22 cellular contexts compared by ENCODE assay signal in the genomic region with DNA sequence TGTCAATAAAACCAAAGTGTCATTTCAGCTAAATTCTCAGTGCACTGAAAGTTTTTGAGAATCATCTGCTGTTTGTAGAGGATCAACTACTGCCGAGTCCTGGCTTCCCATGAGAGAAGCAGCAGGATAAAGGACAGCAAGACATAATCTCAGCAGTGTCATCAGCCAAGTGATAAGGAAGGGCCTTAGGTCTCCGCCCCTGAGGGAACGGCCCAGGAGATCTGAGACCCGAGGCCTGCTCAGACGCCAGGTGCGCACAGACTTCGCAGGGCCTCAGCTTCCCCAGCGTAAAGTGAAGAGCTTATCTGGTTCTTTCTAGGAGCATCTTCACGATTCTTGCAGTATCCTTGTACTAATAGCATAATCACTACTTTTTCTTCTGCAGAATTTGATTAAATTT. TPM values are rescaled to one million over a fixed set of nuclear protein-coding genes. Genes with fewer than 3 reads are reported as not detected.
DNase-seq lines count a peak whose midpoint lies in the region; FAIRE-seq and TF ChIP-seq lines count a peak whose summit lies in the region.
"Had no signal": no experiment of that assay in that cellular context is flagged by ENCODE, and none has a peak within 500 bp of the region (broad histone marks: within the 10 kb centered on the region; RNA-seq: fewer than 3 reads in every experiment).

No MANE protein-coding gene starts in this region.

- H3K27ac ChIP-seq in breast epithelium (no peak overlapping the region), mammary epithelial cell (ENCODE audit: insufficient read depth, low read depth, low read length) (no peak overlapping the region), kidney (ENCODE audit: low read depth in 2 of 2, low read length in 2 of 2) (no peak overlapping the region)
- H3K27ac ChIP-seq: body of pancreas, epithelial cell of prostate, SK-N-MC had no signal

- TF ChIP-seq POLR2A in breast epithelium (IDR thresholded peaks at IDR 0.05) = no peak

- H3K9ac ChIP-seq in mammary epithelial cell (ENCODE audit: insufficient read depth, low read length) = no peak overlapping the region
- no peak overlapping the region for H3K9ac ChIP-seq in kidney (ENCODE audit: low read length in 2 of 2)

- DNase-seq in breast epithelium (ENCODE audit: low spot score in 2 of 2) (no peak), mammary epithelial cell (no peak), kidney (peak; percentile 39), type B pancreatic cell (ENCODE audit: extremely low spot score, unreplicated experiment) (no peak), NCI-H446 treated with DMSO at 0.1 percent for 48 hours (lab: John Stamatoyannopoulos, UW) (no peak), GOT3 (lab: John Stamatoyannopoulos, UW) (no peak), superior temporal gyrus (ENCODE audit: extremely low spot score) (no peak)
- DNase-seq: 8988T, body of pancreas, dermis blood vessel endothelial cell, H7, immature natural killer cell, MG63 had no signal

- peak overlapping the region in 2 of 3 donors; percentile 8 to 94 for H3K4me3 ChIP-seq in breast epithelium
- no peak overlapping the region for H3K4me3 ChIP-seq in mammary epithelial cell (replicated peaks in 1 of 3; ENCODE audit: insufficient read depth in 1 of 3, low read depth in 2 of 3, low read length in 3 of 3)
- no peak overlapping the region for H3K4me3 ChIP-seq in kidney (ENCODE audit: low read length in 2 of 2)
- H3K4me3 ChIP-seq: body of pancreas, MG63, SK-N-MC had no signal

- WGBS in mammary epithelial cell (ENCODE audit: low coverage, missing lambda C conversion rate) = 90% methylated on average over 9 of the region's 9 CpGs

- H3K27me3 ChIP-seq in breast epithelium (peaks cover 0 to 3% of the 10 kb centered on the region in 2 donors), mammary epithelial cell (ENCODE audit: insufficient read depth, low read length) (peaks cover 26% of the 10 kb centered on the region)
- H3K27me3 ChIP-seq: body of pancreas had no signal

- in situ Hi-C loops in mammary epithelial cell (cut with MboI; ENCODE audit: low sequenced_read_pairs in 2 of 2) = no loop called here

- H3K4me1 Mint-ChIP-seq in brain (peaks cover 34% of the 10 kb centered on the region), type B pancreatic cell (ENCODE audit: unreplicated experiment) (peaks cover 6% of the 10 kb centered on the region)

- H3K36me3 Mint-ChIP-seq in brain = no peaks in the 10 kb centered on the region
- H3K36me3 Mint-ChIP-seq in type B pancreatic cell = no peaks in the 10 kb centered on the region
- H3K36me3 Mint-ChIP-seq: activated naive CD4-positive, alpha-beta T cell treated with anti-CD3 and anti-CD28 coated beads, Interleukin-2, amount 50 U/mL, for 72 hours; immature natural killer cell had no signal

- CTCF ChIA-PET in mammary epithelial cell (lab: Charles Lee; ENCODE audit: low non-redundant PET) = no interaction called here

- H3K4me2 ChIP-seq in mammary epithelial cell (ENCODE audit: insufficient read depth, low read depth, low read length) = no peak overlapping the region

- peaks cover 0 to 6% of the 10 kb centered on the region in 2 donors for H3K4me1 ChIP-seq in breast epithelium
- peaks cover 12% of the 10 kb centered on the region for H3K4me1 ChIP-seq in mammary epithelial cell (ENCODE audit: insufficient read depth, low read length)
- peaks cover 0 to 6% of the 10 kb centered on the region in 2 donors for H3K4me1 ChIP-seq in kidney (ENCODE audit: control insufficient read depth in 1 of 2, insufficient read depth in 1 of 2, low read depth in 1 of 2, low read length in 2 of 2)

- dilution Hi-C loops in mammary epithelial cell (cut with HindIII; ENCODE audit: low sequenced_read_pairs) = no loop called here

- no peaks in the 10 kb centered on the region for H4K20me1 ChIP-seq in mammary epithelial cell (ENCODE audit: insufficient read depth, low read length)

- H3K9me3 ChIP-seq in breast epithelium (no peaks in the 10 kb centered on the region), mammary epithelial cell (replicated peaks; ENCODE audit: insufficient read depth, low read length) (no peaks in the 10 kb centered on the region), kidney (ENCODE audit: control insufficient read depth in 1 of 2, low read length in 2 of 2) (no peaks in the 10 kb centered on the region)
- H3K9me3 ChIP-seq: body of pancreas, MG63 had no signal

- peak overlapping the region in 2 of 5 experiments; percentile 19 to 43 for H3K27ac Mint-ChIP-seq in brain
- H3K27ac Mint-ChIP-seq in type B pancreatic cell = no peak overlapping the region
- H3K27ac Mint-ChIP-seq: activated naive CD4-positive, alpha-beta T cell treated with anti-CD3 and anti-CD28 coated beads, Interleukin-2, amount 50 U/mL, for 72 hours; activated T-helper 1 cell treated with anti-CD3 and anti-CD28 coated beads, Interleukin-12 subunit alpha, Interleukin-12 subunit beta, Interleukin-2, Interleukin-4 antibody, amounts not matched to agents 30 ng/mL and 10 ng/mL and 1 ng/mL, durations not matched to agents 14 hours and 24 hours and 36 hours; IgD-negative memory B cell; immature natural killer cell; stimulated activated naive CD8-positive, alpha-beta T cell treated with anti-CD3 and anti-CD28 coated beads, Interleukin-15, Interleukin-2, amounts not matched to agents 100 ng/mL and 50 ng/mL, for 24 hours had no signal

- no peaks in the 10 kb centered on the region for H3K36me3 ChIP-seq in breast epithelium
- H3K36me3 ChIP-seq in mammary epithelial cell (ENCODE audit: insufficient read depth, low read length) = no peaks in the 10 kb centered on the region
- H3K36me3 ChIP-seq in kidney (ENCODE audit: control insufficient read depth in 1 of 2, insufficient read depth in 2 of 2, low read length in 2 of 2) = no peaks in the 10 kb centered on the region
- H3K36me3 ChIP-seq: MG63 had no signal

- H3K4me3 Mint-ChIP-seq in brain = peak overlapping the region; percentile 78 to 93 (median 85)
- H3K4me3 Mint-ChIP-seq in type B pancreatic cell = peak overlapping the region; percentile 87
- H3K4me3 Mint-ChIP-seq: activated T-helper 1 cell treated with anti-CD3 and anti-CD28 coated beads, Interleukin-12 subunit alpha, Interleukin-12 subunit beta, Interleukin-2, Interleukin-4 antibody, amounts not matched to agents 30 ng/mL and 10 ng/mL and 1 ng/mL, durations not matched to agents 14 hours and 24 hours and 36 hours; stimulated activated naive CD8-positive, alpha-beta T cell treated with anti-CD3 and anti-CD28 coated beads, Interleukin-15, Interleukin-2, amounts not matched to agents 100 ng/mL and 50 ng/mL, for 24 hours had no signal

- no peak overlapping the region for H2AFZ ChIP-seq in mammary epithelial cell (ENCODE audit: low read depth, low read length)

- intact Hi-C loops in breast epithelium (cut with DNase I; ENCODE audit: low total_unique reads) (no loop called here), mammary epithelial cell (cut with micrococcal nuclease) (no loop called here), kidney (cut with DNase I) (no loop called here)

- no TSS peak for BruUV-seq in mammary epithelial cell (replicated peaks; lab: Mats Ljungman, UMichigan)

- H3K79me2 ChIP-seq in mammary epithelial cell (ENCODE audit: insufficient read depth, low read length) = no peaks in the 10 kb centered on the region

- TF ChIP-seq CTCF in breast epithelium (IDR thresholded peaks at IDR 0.05) (no peak), mammary epithelial cell (conservative IDR thresholded peaks at IDR 0.05 in 1 of 2, IDR thresholded peaks at IDR 0.05 in 1 of 2; ENCODE audit: extremely low read depth in 1 of 2, insufficient read depth in 1 of 2, low read depth in 1 of 2, low read length in 2 of 2) (no peak), brain (conservative IDR thresholded peaks at IDR 0.05) (no peak), kidney (IDR thresholded peaks at IDR 0.05; ENCODE audit: borderline replicate concordance, extremely low read depth, insufficient read depth) (no peak), type B pancreatic cell (conservative IDR thresholded peaks at IDR 0.05) (no peak)

- H3K9me3 Mint-ChIP-seq in brain = peaks cover 0 to 5% (median 0%) of the 10 kb centered on the region in 5 experiments
- no peaks in the 10 kb centered on the region for H3K9me3 Mint-ChIP-seq in type B pancreatic cell
- H3K9me3 Mint-ChIP-seq: activated naive CD4-positive, alpha-beta T cell treated with anti-CD3 and anti-CD28 coated beads, Interleukin-2, amount 50 U/mL, for 72 hours; activated T-helper 1 cell treated with anti-CD3 and anti-CD28 coated beads, Interleukin-12 subunit alpha, Interleukin-12 subunit beta, Interleukin-2, Interleukin-4 antibody, amounts not matched to agents 30 ng/mL and 10 ng/mL and 1 ng/mL, durations not matched to agents 14 hours and 24 hours and 36 hours; IgD-negative memory B cell; stimulated activated naive CD8-positive, alpha-beta T cell treated with anti-CD3 and anti-CD28 coated beads, Interleukin-15, Interleukin-2, amounts not matched to agents 100 ng/mL and 50 ng/mL, for 24 hours had no signal

- H3K27me3 Mint-ChIP-seq in brain (peaks cover 11% of the 10 kb centered on the region), type B pancreatic cell (peaks cover 48% of the 10 kb centered on the region)

- no peak for FAIRE-seq in kidney (lab: Jason Lieb, UNC)
- FAIRE-seq: D721Med, GM18507 had no signal

RNA-seq across cellular contexts. Expression of a gene that starts 2.4 kb away (rescaled TPM):
- 10 to 100 TPM; 27.2 to 60.0 (median 52.5) TPM for total RNA-seq in breast epithelium
- under 1 TPM in 1 of 2 donors, not detected in 1; 0.83 TPM for total RNA-seq in mammary epithelial cell
- polyA plus RNA-seq in mammary epithelial cell = 0.15 TPM
- not detected for polyA minus RNA-seq in mammary epithelial cell
- 3.2 TPM for polyA plus RNA-seq in brain (ENCODE audit: insufficient read depth, low read depth, low replicate concordance)
- total RNA-seq in kidney = 15.9 TPM
- polyA plus RNA-seq in kidney (ENCODE audit: insufficient read depth, low read depth, low replicate concordance) = 2.7 TPM
- 1.1 and 17.6 TPM in 2 replicates for total RNA-seq in type B pancreatic cell (ENCODE audit: low replicate concordance)
- polyA plus RNA-seq: immature natural killer cell had no signal

RNA-seq across cellular contexts. Expression of a gene that starts 58.8 kb away (rescaled TPM):
- 10 to 100 TPM; 31.2 to 37.9 (median 34.7) TPM for total RNA-seq in breast epithelium
- 10 to 100 TPM; 24.2 to 38.2 TPM for total RNA-seq in mammary epithelial cell
- polyA plus RNA-seq in mammary epithelial cell = 31.0 TPM
- polyA minus RNA-seq in mammary epithelial cell = 21.5 TPM
- polyA plus RNA-seq in brain (ENCODE audit: insufficient read depth, low read depth, low replicate concordance) = 22.8 TPM
- total RNA-seq in kidney = 30.9 TPM
- polyA plus RNA-seq in kidney (ENCODE audit: insufficient read depth, low read depth, low replicate concordance) = 17.3 TPM
- 34.4 and 35.2 TPM in 2 replicates for total RNA-seq in type B pancreatic cell (ENCODE audit: low replicate concordance)

Comparison
In these comparisons a context has a peak if more than half of its experiments do, and no peak if none do; other contexts are left out.
1. H3K4me3 ChIP-seq: peak in breast epithelium (2 of 3); none in mammary epithelial cell (0 of 3) and kidney (0 of 2).